8 cellular contexts compared by ENCODE assay signal in the genomic region with DNA sequence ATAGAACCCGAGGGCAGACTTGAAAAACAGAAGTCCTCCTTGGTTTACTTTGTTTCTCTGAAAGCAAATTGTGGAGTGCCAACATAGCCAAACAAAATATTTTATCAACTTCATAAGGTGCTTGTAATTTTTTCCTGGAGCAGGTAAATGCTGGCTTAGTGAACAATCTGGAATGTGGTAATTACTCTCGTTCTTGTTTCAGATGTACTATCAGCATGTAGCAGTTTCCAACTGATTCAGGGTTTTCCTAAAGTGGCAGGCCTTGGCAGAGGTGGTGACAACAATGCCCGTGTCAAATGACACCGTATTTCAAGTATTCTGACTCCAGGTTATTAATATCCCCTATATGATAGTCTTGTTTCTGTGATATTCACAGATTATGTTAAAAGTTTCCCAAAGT. TPM values are rescaled to one million over a fixed set of nuclear protein-coding genes. Genes with fewer than 3 reads are reported as not detected.
DNase-seq lines count a peak whose midpoint lies in the region; ATAC-seq and TF ChIP-seq lines count a peak whose summit lies in the region.

No MANE protein-coding gene starts in this region.

- peak overlapping the region; percentile 17 for H3K27ac ChIP-seq in mesodermal cell (ENCODE audit: low read depth, low read length, severe bottlenecking)
- H3K27ac ChIP-seq in tibial nerve = peak overlapping the region; percentile 92 to 100 (median 97)

- H3K4me1 ChIP-seq in mesodermal cell (ENCODE audit: control insufficient read depth, insufficient read depth, low read length, poor library complexity, severe bottlenecking) (peaks cover 4% of the 10 kb centered on the region), tibial nerve (peaks cover 0 to 18% (median 9%) of the 10 kb centered on the region in 4 donors)

- H3K9me3 ChIP-seq in mesodermal cell (ENCODE audit: control insufficient read depth, low read length) (no peaks in the 10 kb centered on the region), tibial nerve (no peaks in the 10 kb centered on the region)

- H3K27me3 ChIP-seq in tibial nerve = no peaks in the 10 kb centered on the region

- CTCF ChIA-PET in MCF 10A (lab: Yijun Ruan, JAX) = interaction anchor here (0.7 kb wide), 1 partner anchor 320 kb away, joined by 3 read pairs; no protein-coding TSS in a partner anchor

- H3K4me1 Mint-ChIP-seq in activated T-cell treated with anti-CD3 and anti-CD28 coated beads, Interleukin-2, amount 50 U/mL, for 4 hours (ENCODE audit: low read depth) = peaks cover 31% of the 10 kb centered on the region
- peaks cover 16% of the 10 kb centered on the region for H3K4me1 Mint-ChIP-seq in MCF 10A (ENCODE audit: insufficient read depth, unreplicated experiment)

- POLR2A ChIA-PET in MCF 10A (lab: Yijun Ruan, JAX) = interaction anchor here (0.6 to 2.3 kb wide), 4 partner anchors 8 to 1531 kb away, joined by 3 to 9 read pairs (median 6); no protein-coding TSS in a partner anchor

- no peak for ATAC-seq in activated T-cell treated with anti-CD3 and anti-CD28 coated beads, Interleukin-2, amount 50 U/mL, for 4 hours
- no peak for ATAC-seq in GM18909 (IDR thresholded peaks at IDR 0.05; ENCODE audit: poor library complexity, unreplicated experiment)

- TF ChIP-seq CTCF in MCF 10A (IDR thresholded peaks at IDR 0.05; ENCODE audit: unreplicated experiment) = no peak
- no peak for TF ChIP-seq CTCF in tibial nerve (IDR thresholded peaks at IDR 0.05)

- DNase-seq in activated T-cell treated with anti-CD3 and anti-CD28 coated beads, Interleukin-2, amount 50 U/mL, for 4 hours = no peak
- no peak for DNase-seq in activated T-cell treated with anti-CD3 and anti-CD28 coated beads, Interleukin-2, amount 50 U/mL, for 1 hour
- DNase-seq in MCF 10A (ENCODE audit: unreplicated experiment) (no peak), tibial nerve (ENCODE audit: low spot score in 2 of 2) (no peak), NOMO-1 (lab: John Stamatoyannopoulos, UW; ENCODE audit: unreplicated experiment in 2 of 2) (no peak), NCI-H128 (lab: John Stamatoyannopoulos, UW; ENCODE audit: unreplicated experiment) (no peak)

- TF ChIP-seq POLR2A in tibial nerve (IDR thresholded peaks at IDR 0.05) = no peak

- H3K27ac Mint-ChIP-seq in MCF 10A (ENCODE audit: low read depth, unreplicated experiment) = no peak overlapping the region

- no peaks in the 10 kb centered on the region for H3K36me3 Mint-ChIP-seq in activated T-cell treated with anti-CD3 and anti-CD28 coated beads, Interleukin-2, amount 50 U/mL, for 4 hours (ENCODE audit: insufficient read depth)
- no peaks in the 10 kb centered on the region for H3K36me3 Mint-ChIP-seq in MCF 10A (ENCODE audit: insufficient read depth, unreplicated experiment)

- intact Hi-C loops in MCF 10A (cut with micrococcal nuclease) = loop anchor here (10.0 kb wide), 1 partner anchor 503 kb away; no protein-coding TSS in a partner anchor

- H3K36me3 ChIP-seq in mesodermal cell (ENCODE audit: control insufficient read depth, insufficient read depth, low read length) (no peaks in the 10 kb centered on the region), tibial nerve (no peaks in the 10 kb centered on the region)

- TF ChIP-seq EP300 in tibial nerve (IDR thresholded peaks at IDR 0.05) = no peak

- no TSS peak for BruUV-seq in MCF 10A (replicated peaks; lab: Mats Ljungman, UMichigan)

- H3K4me3 Mint-ChIP-seq in activated T-cell treated with anti-CD3 and anti-CD28 coated beads, Interleukin-2, amount 50 U/mL, for 4 hours = peak overlapping the region; percentile 90
- peak overlapping the region; percentile 83 for H3K4me3 Mint-ChIP-seq in MCF 10A (ENCODE audit: unreplicated experiment)

- H3K9me3 Mint-ChIP-seq in activated T-cell treated with anti-CD3 and anti-CD28 coated beads, Interleukin-2, amount 50 U/mL, for 4 hours = no peaks in the 10 kb centered on the region
- H3K9me3 Mint-ChIP-seq in MCF 10A (ENCODE audit: unreplicated experiment) = no peaks in the 10 kb centered on the region

- H3K4me3 ChIP-seq in mesodermal cell (ENCODE audit: extremely low read depth, insufficient read depth, low read length, poor library complexity, severe bottlenecking) (peak overlapping the region; percentile 60), tibial nerve (peak overlapping the region in 1 of 4 donors; percentile 87)

- 88 to 90% methylated on average over 1 of the region's 4 CpGs for WGBS in mesodermal cell (ENCODE audit: insufficient coverage in 2 of 2), 2 experiments
- WGBS in tibial nerve, 2 donors = 65 to 83% methylated on average over 4 of the region's 4 CpGs

- H3K27me3 Mint-ChIP-seq in activated T-cell treated with anti-CD3 and anti-CD28 coated beads, Interleukin-2, amount 50 U/mL, for 4 hours (ENCODE audit: low read depth) = no peaks in the 10 kb centered on the region
- no peaks in the 10 kb centered on the region for H3K27me3 Mint-ChIP-seq in MCF 10A (ENCODE audit: insufficient read depth, unreplicated experiment)

RNA-seq across cellular contexts. Expression of a gene that starts 1.2 kb away (rescaled TPM):
- 1 to 10 TPM; 4.2 to 7.0 (median 5.0) TPM for total RNA-seq in activated T-cell treated with anti-CD3 and anti-CD28 coated beads, Interleukin-2, amount 50 U/mL, for 4 hours
- total RNA-seq in MCF 10A (2022) (10.0 and 13.4 TPM in 2 replicates), tibial nerve (10 to 100 TPM; 19.0 to 23.8 (median 20.7) TPM)
- polyA plus RNA-seq in mesodermal cell (2013, experiment 1 of 2) = 18.1 TPM
- polyA plus RNA-seq in mesodermal cell (2013, experiment 2 of 2) = 19.5 TPM

RNA-seq across cellular contexts. Expression of a gene that starts 42.4 kb away (rescaled TPM):
- total RNA-seq in activated T-cell treated with anti-CD3 and anti-CD28 coated beads, Interleukin-2, amount 50 U/mL, for 4 hours = under 1 TPM; 0.45 to 0.96 (median 0.57) TPM
- 2.2 and 3.7 TPM in 2 replicates for total RNA-seq in MCF 10A (2022)
- 3.8 TPM for polyA plus RNA-seq in mesodermal cell (2013, experiment 1 of 2)
- polyA plus RNA-seq in mesodermal cell (2013, experiment 2 of 2) = 3.5 TPM
- 10 to 100 TPM; 16.2 to 23.7 (median 19.7) TPM for total RNA-seq in tibial nerve

RNA-seq across cellular contexts. Expression of a gene that starts 47.9 kb away (rescaled TPM):
- not detected for total RNA-seq in activated T-cell treated with anti-CD3 and anti-CD28 coated beads, Interleukin-2, amount 50 U/mL, for 4 hours
- total RNA-seq in MCF 10A (2022) (not detected in 2 replicates), tibial nerve (not detected)
- polyA plus RNA-seq in mesodermal cell (2013, experiment 1 of 2) = not detected
- polyA plus RNA-seq in mesodermal cell (2013, experiment 2 of 2) = not detected
